Comparison of ENCODE assay signal across 8 cellular contexts in the genomic region with DNA sequence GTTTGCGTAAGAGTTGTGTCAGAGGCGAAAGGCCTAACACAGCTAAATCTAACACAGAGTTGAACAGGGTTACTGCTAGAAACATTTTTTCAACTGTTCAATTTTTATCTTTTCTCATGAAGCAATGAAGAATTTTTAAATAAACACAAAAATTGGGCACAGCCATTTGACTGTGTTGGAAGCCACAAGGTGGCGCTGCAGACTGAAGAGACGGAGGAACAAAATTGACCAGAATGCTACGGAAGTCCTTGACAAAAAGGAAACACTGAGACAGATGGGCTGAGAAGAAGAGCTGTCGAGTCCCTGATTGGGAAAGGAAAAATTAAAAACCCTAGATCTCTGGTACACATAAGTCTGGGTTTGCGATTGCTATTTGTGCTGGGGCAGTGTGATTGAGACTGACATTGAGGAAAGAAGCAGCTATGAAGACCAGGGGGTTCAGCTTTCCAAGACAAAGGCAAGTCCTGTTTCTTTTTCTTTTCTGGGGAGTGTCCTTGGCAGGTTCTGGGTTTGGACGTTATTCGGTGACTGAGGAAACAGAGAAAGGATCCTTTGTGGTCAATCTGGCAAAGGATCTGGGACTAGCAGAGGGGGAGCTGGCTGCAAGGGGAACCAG. TPM values are rescaled to one million over a fixed set of nuclear protein-coding genes. Genes with fewer than 3 reads are reported as not detected.
DNase-seq lines count a peak whose midpoint lies in the region; ATAC-seq, FAIRE-seq and TF ChIP-seq lines count a peak whose summit lies in the region.

PCDHB9 (plus strand) TSS at position 265 of the 616 bp plus-strand sequence; CDS start at position 423, 158 bp downstream.

- no CpG with 5 or more reads among the region's 9 CpGs for WGBS in H9 (ENCODE audit: extremely low coverage, insufficient read length, low lambda C conversion rate)
- WGBS in H1 (ENCODE audit: extremely low coverage in 1 of 2, insufficient coverage in 1 of 2, insufficient read length in 1 of 2, insufficient replicate concordance in 2 of 2, low coverage in 1 of 2, low lambda C conversion rate in 2 of 2, missing lambda C conversion rate in 1 of 2), 2 experiments, result 37% methylated on average over 7 of the region's 9 CpGs; no CpG with 5 or more reads in 1 of the 2 experiments
- 16 to 21% (median 21%) methylated on average over 9 of the region's 9 CpGs for WGBS in spleen, 5 donors

- peak in 1 of 10 experiments; percentile 7 for DNase-seq in CD4-positive, alpha-beta T cell
- DNase-seq in H9 (peak; percentile 59), Panc1 (ENCODE audit: low read depth, low spot score) (no peak), H1 (ENCODE audit: low read depth in 1 of 2, low spot score in 2 of 2) (peak in 1 of 2 experiments; percentile 80), spleen (no peak), globus pallidus (ENCODE audit: low spot score) (no peak)

- H3K36me3 ChIP-seq in Panc1 (ENCODE audit: control insufficient read depth, insufficient read depth, low read length) (no peaks in the 10 kb centered on the region), H1 (ENCODE audit: control insufficient read depth in 2 of 4, insufficient read depth in 4 of 4, low read length in 3 of 4) (no peaks in the 10 kb centered on the region), spleen (no peaks in the 10 kb centered on the region)

- H3K4me3 Mint-ChIP-seq in CD4-positive, alpha-beta T cell, result peak within 1 kb of the TSS; percentile 59
- H3K4me3 Mint-ChIP-seq in H9, result peak within 1 kb of the TSS in 1 of 2 experiments; percentile 50; a peak in 2 of 5 replicates

- peaks cover 83% of the 10 kb centered on the region for H3K27me3 Mint-ChIP-seq in CD4-positive, alpha-beta T cell
- no peaks in the 10 kb centered on the region; the same call in none of the 2 replicates for H3K27me3 Mint-ChIP-seq in H9 (ENCODE audit: low read depth)

- no peak within 1 kb of the TSS for H3T11ph ChIP-seq in H9 (ENCODE audit: low read length)

- H3K23ac ChIP-seq in H9 (ENCODE audit: insufficient read length, low read depth, low read length), result no peak within 1 kb of the TSS
- H3K23ac ChIP-seq in H1 (ENCODE audit: insufficient read length), result no peak within 1 kb of the TSS

- H3K27me3 ChIP-seq in CD4-positive, alpha-beta T cell (ENCODE audit: control insufficient read depth, insufficient read depth, low read length), result peaks cover 28% of the 10 kb centered on the region
- H3K27me3 ChIP-seq in H9 (ENCODE audit: insufficient read depth, low read length), result no peaks in the 10 kb centered on the region
- peaks cover 2% of the 10 kb centered on the region for H3K27me3 ChIP-seq in Panc1 (ENCODE audit: control insufficient read depth, insufficient read depth, low read length)
- no peaks in the 10 kb centered on the region for H3K27me3 ChIP-seq in H1 (replicated peaks in 1 of 4; ENCODE audit: control insufficient read depth in 3 of 4, extremely low read depth in 1 of 4, insufficient read depth in 3 of 4, low read length in 3 of 4)
- H3K27me3 ChIP-seq in spleen (replicated peaks in 1 of 7), result peaks cover 0 to 85% (median 0%) of the 10 kb centered on the region in 7 donors

- H3K79me1 ChIP-seq in H9 (ENCODE audit: insufficient read depth, low read depth, low read length, poor library complexity, severe bottlenecking), result no peaks in the 10 kb centered on the region
- H3K79me1 ChIP-seq in H1 (ENCODE audit: low read depth, low read length), result no peaks in the 10 kb centered on the region

- H3K9me3 Mint-ChIP-seq in CD4-positive, alpha-beta T cell, result peaks cover 13% of the 10 kb centered on the region
- H3K9me3 Mint-ChIP-seq in H9, result peaks cover 29 to 35% of the 10 kb centered on the region in 2 experiments

- TF ChIP-seq POLR2A in H1 (IDR thresholded peaks at IDR 0.05; ENCODE audit: control extremely low read depth in 1 of 2, low read depth in 2 of 2, low read length in 2 of 2), result no peak
- no peak for TF ChIP-seq POLR2A in spleen (IDR thresholded peaks at IDR 0.05)

- H3K27ac Mint-ChIP-seq in CD4-positive, alpha-beta T cell, result no peak within 1 kb of the TSS
- peak within 1 kb of the TSS in 1 of 3 experiments; percentile 89; a peak in 1 of 7 replicates for H3K27ac Mint-ChIP-seq in H9

- no peak within 1 kb of the TSS for H4K5ac ChIP-seq in H9 (ENCODE audit: insufficient read length, low read depth, low read length)
- H4K5ac ChIP-seq in H1 (ENCODE audit: insufficient read length, low read depth, low read length), result no peak within 1 kb of the TSS

- no peak within 1 kb of the TSS for H3K9ac ChIP-seq in H9 (ENCODE audit: extremely low read depth, insufficient read length, low read length)
- H3K9ac ChIP-seq in H1 (replicated peaks in 1 of 4; ENCODE audit: extremely low read depth in 1 of 4, low read depth in 3 of 4, low read length in 3 of 4), result peak within 1 kb of the TSS in 1 of 4 experiments; percentile 45; a peak in 1 of 7 replicates

- H3K4me1 Mint-ChIP-seq in CD4-positive, alpha-beta T cell (ENCODE audit: low read depth), result peaks cover 6% of the 10 kb centered on the region
- H3K4me1 Mint-ChIP-seq in H9, result peaks cover 7 to 15% of the 10 kb centered on the region in 2 experiments

- peak; percentile 52 to 61 for TF ChIP-seq RAD21 in H1 (IDR thresholded peaks at IDR 0.05 in 1 of 2, conservative IDR thresholded peaks at IDR 0.05 in 1 of 2; ENCODE audit: low read depth in 2 of 2, low read length in 2 of 2)

- BruUV-seq in Panc1 (replicated peaks; lab: Mats Ljungman, UMichigan), result no TSS peak

- H3K18ac ChIP-seq in H9 (ENCODE audit: insufficient read length, low read depth, low read length) (no peak within 1 kb of the TSS), H1 (ENCODE audit: extremely low read depth, low read length) (no peak within 1 kb of the TSS)

- H3K79me2 ChIP-seq in H9 (ENCODE audit: insufficient read depth, low read length) (no peaks in the 10 kb centered on the region), H1 (ENCODE audit: control insufficient read depth in 1 of 2, insufficient read depth in 2 of 2, low read length in 2 of 2) (no peaks in the 10 kb centered on the region)

- H3K4ac ChIP-seq in H9 (ENCODE audit: low read depth, low read length) (no peak within 1 kb of the TSS), H1 (replicated peaks; ENCODE audit: insufficient read length, low read depth, low read length) (no peak within 1 kb of the TSS)

- no peak for ATAC-seq in CD4-positive, alpha-beta T cell (ENCODE audit: poor library complexity)
- ATAC-seq in Panc1 (peak; percentile 92), GM19328 (IDR thresholded peaks at IDR 0.05; ENCODE audit: unreplicated experiment) (no peak), HG03097 (IDR thresholded peaks at IDR 0.05; ENCODE audit: low FRiP score, unreplicated experiment) (no peak)

- no peak within 1 kb of the TSS for H2BK5ac ChIP-seq in H9 (ENCODE audit: insufficient read length, low read length)
- no peak within 1 kb of the TSS for H2BK5ac ChIP-seq in H1 (ENCODE audit: low read depth, low read length)

- no peaks in the 10 kb centered on the region for H3K23me2 ChIP-seq in H9 (ENCODE audit: insufficient read length, low read depth, low read length, poor library complexity, severe bottlenecking)
- no peaks in the 10 kb centered on the region for H3K23me2 ChIP-seq in H1 (ENCODE audit: low read depth, low read length)

- H4K20me1 ChIP-seq in H9 (ENCODE audit: control insufficient read depth, insufficient read depth, insufficient read length) (no peaks in the 10 kb centered on the region), H1 (replicated peaks in 1 of 2; ENCODE audit: control insufficient read depth in 1 of 2, insufficient read depth in 2 of 2, low read length in 2 of 2) (no peaks in the 10 kb centered on the region)

- no peak within 1 kb of the TSS for H2AK5ac ChIP-seq in H9 (ENCODE audit: insufficient read length, low read length)
- no peak within 1 kb of the TSS for H2AK5ac ChIP-seq in H1 (ENCODE audit: low read depth, low read length)

- H3K4me3 ChIP-seq in Panc1 (ENCODE audit: low read depth in 2 of 2, low read length in 2 of 2), result peak within 1 kb of the TSS; percentile 39 to 62
- peak within 1 kb of the TSS in 2 of 4 experiments; percentile 11 to 27; a peak in 1 of 8 replicates for H3K4me3 ChIP-seq in H1 (ENCODE audit: extremely low read depth in 1 of 4, insufficient read depth in 2 of 4, low read depth in 3 of 4, low read length in 4 of 4)
- H3K4me3 ChIP-seq in spleen, result peak within 1 kb of the TSS in 1 of 8 donors; percentile 45

- H3K27ac ChIP-seq in CD4-positive, alpha-beta T cell (ENCODE audit: low read depth, low read length), result no peak within 1 kb of the TSS
- H3K27ac ChIP-seq in H9 (ENCODE audit: insufficient read length, low read depth, low read length), result no peak within 1 kb of the TSS
- H3K27ac ChIP-seq in Panc1 (ENCODE audit: low read length), result peak within 1 kb of the TSS; percentile 48; the same call in 1 of the 2 replicates
- H3K27ac ChIP-seq in H1 (ENCODE audit: low read depth, low read length), result no peak within 1 kb of the TSS
- no peak within 1 kb of the TSS for H3K27ac ChIP-seq in spleen

- H3K56ac ChIP-seq in H9 (ENCODE audit: insufficient read length, low read depth, low read length) (no peak within 1 kb of the TSS), H1 (replicated peaks; ENCODE audit: insufficient read length, low read depth, low read length) (no peak within 1 kb of the TSS)

- no peak within 1 kb of the TSS for H3K4me2 ChIP-seq in H9 (ENCODE audit: insufficient read depth, insufficient read length, low read length)
- H3K4me2 ChIP-seq in H1 (ENCODE audit: insufficient read depth in 1 of 2, low read depth in 2 of 2, low read length in 2 of 2), result peak within 1 kb of the TSS in 1 of 2 experiments; percentile 30; a peak in 2 of 4 replicates

- H2BK15ac ChIP-seq in H9 (ENCODE audit: low read depth, low read length), result no peak within 1 kb of the TSS
- no peak within 1 kb of the TSS for H2BK15ac ChIP-seq in H1 (ENCODE audit: low read length)

- CTCF ChIA-PET in CD4-positive, alpha-beta T cell (lab: Charles Lee), result interaction anchor here (1.6 kb wide), 1 partner anchor 10 kb away, joined by 3 read pairs; no protein-coding TSS in a partner anchor
- CTCF ChIA-PET in Panc1 (lab: Charles Lee) (interaction anchor here (0.6 to 1.9 kb wide), 6 partner anchors 9 to 101 kb away, joined by 3 to 9 read pairs (median 4); partner anchors contain the start of genes PCDHB14 and PCDHB2), H1 (lab: Charles Lee; ENCODE audit: partially characterized antibody) (interaction anchor here (0.6 to 3.8 kb wide), 63 partner anchors 8 to 380 kb away, joined by 3 to 39 read pairs (median 4); partner anchors contain the start of genes PCDHB11, PCDHB12, PCDHB14 and PCDHB15)

- FAIRE-seq in H1 (lab: Jason Lieb, UNC), result peak; percentile 90

- no peak within 1 kb of the TSS for H2BK20ac ChIP-seq in H9 (ENCODE audit: low read depth, low read length, poor library complexity, severe bottlenecking)
- no peak within 1 kb of the TSS for H2BK20ac ChIP-seq in H1 (ENCODE audit: low read length)

- H4K8ac ChIP-seq in H9 (replicated peaks; ENCODE audit: insufficient read length, low read depth, low read length), result no peak within 1 kb of the TSS
- H4K8ac ChIP-seq in H1 (ENCODE audit: extremely low read depth, insufficient read depth, low read length), result no peak within 1 kb of the TSS

- peak within 1 kb of the TSS; percentile 94 for H2AFZ ChIP-seq in H9 (ENCODE audit: low read length)
- H2AFZ ChIP-seq in H1 (ENCODE audit: low read length), result peak within 1 kb of the TSS; percentile 98

- H3K4me1 ChIP-seq in H9 (ENCODE audit: insufficient read depth, low read length), result no peaks in the 10 kb centered on the region
- no peaks in the 10 kb centered on the region for H3K4me1 ChIP-seq in Panc1 (ENCODE audit: control insufficient read depth, insufficient read depth, low read length)
- 0 out of 7 replicates have a peak, but pooled peaks cover 0 to 2% (median 0%) of the 10 kb centered on the region in 4 experiments for H3K4me1 ChIP-seq in H1 (replicated peaks in 1 of 4; ENCODE audit: control insufficient read depth in 3 of 4, insufficient read depth in 4 of 4, low read length in 3 of 4)
- no peaks in the 10 kb centered on the region for H3K4me1 ChIP-seq in spleen

- no peak within 1 kb of the TSS for H4K91ac ChIP-seq in H9 (ENCODE audit: insufficient read length, low read depth, low read length)
- H4K91ac ChIP-seq in H1 (replicated peaks; ENCODE audit: insufficient read length, low read length), result no peak within 1 kb of the TSS

- peaks cover 17% of the 10 kb centered on the region for H3K9me3 ChIP-seq in CD4-positive, alpha-beta T cell (ENCODE audit: control insufficient read depth, low read length)
- H3K9me3 ChIP-seq in H9 (ENCODE audit: control insufficient read depth, low read depth, low read length) (no peaks in the 10 kb centered on the region), Panc1 (ENCODE audit: control insufficient read depth, insufficient read depth, low read depth, low read length) (no peaks in the 10 kb centered on the region), H1 (ENCODE audit: insufficient read depth in 2 of 2, low read depth in 1 of 2, low read length in 1 of 2) (peaks cover 0 to 3% of the 10 kb centered on the region in 2 experiments; a peak in 1 of 4 replicates), spleen (peaks cover 0 to 85% (median 64%) of the 10 kb centered on the region in 8 donors)

- H3K14ac ChIP-seq in H9 (ENCODE audit: insufficient read depth, low read length) (no peak within 1 kb of the TSS), H1 (ENCODE audit: insufficient read length) (no peak within 1 kb of the TSS)

- H3K36me3 Mint-ChIP-seq in CD4-positive, alpha-beta T cell (ENCODE audit: low read depth), result peaks cover 18% of the 10 kb centered on the region
- H3K36me3 Mint-ChIP-seq in H9 (ENCODE audit: insufficient read depth in 1 of 3, low read depth in 3 of 3), result peaks cover 13 to 33% (median 17%) of the 10 kb centered on the region in 3 experiments

- intact Hi-C loops in CD4-positive, alpha-beta T cell (cut with DNase I, micrococcal nuclease), result no loop called here
- intact Hi-C loops in Panc1 (cut with micrococcal nuclease; ENCODE audit: unreplicated experiment) (no loop called here), spleen (cut with DNase I; ENCODE audit: low total_unique reads) (no loop called here)

- TF ChIP-seq CTCF in CD4-positive, alpha-beta T cell (IDR thresholded peaks at IDR 0.05), result peak; percentile 21
- peak; percentile 88 for TF ChIP-seq CTCF in H9 (conservative IDR thresholded peaks at IDR 0.05)
- peak; percentile 89 for TF ChIP-seq CTCF in Panc1 (IDR thresholded peaks at IDR 0.05)
- peak; percentile 53 to 83 (median 81) for TF ChIP-seq CTCF in H1 (IDR thresholded peaks at IDR 0.05; ENCODE audit: control extremely low read depth in 1 of 3, insufficient read depth in 1 of 3, low read depth in 1 of 3, low read length in 3 of 3)
- TF ChIP-seq CTCF in spleen (IDR thresholded peaks at IDR 0.05 in 8 of 11, conservative IDR thresholded peaks at IDR 0.05 in 3 of 11), result peak in 6 of 11 experiments; percentile 16 to 50 (median 37)

- POLR2A ChIA-PET in CD4-positive, alpha-beta T cell (lab: Charles Lee), result no interaction called here
- POLR2A ChIA-PET in Panc1 (lab: Charles Lee) (no interaction called here), H1 (lab: Charles Lee; ENCODE audit: partially characterized antibody) (interaction anchor here (0.7 kb wide), 1 partner anchor 8 kb away, joined by 3 read pairs; no protein-coding TSS in a partner anchor)

- in situ Hi-C loops in Panc1 (cut with HindIII; ENCODE audit: low pct_unique_long_range_greater_than_20kb, low sequenced_read_pairs), result loop anchor here (25.0 kb wide), 2 partner anchors 100 to 150 kb away; partner anchors contain the start of genes PCDHB2, PCDHGA1, PCDHGA2 and PCDHGA3

- no peak within 1 kb of the TSS for H2BK120ac ChIP-seq in H9 (ENCODE audit: low read depth, low read length, poor library complexity, severe bottlenecking)
- H2BK120ac ChIP-seq in H1 (replicated peaks; ENCODE audit: low read depth, low read length), result no peak within 1 kb of the TSS

- H2BK12ac ChIP-seq in H9 (ENCODE audit: insufficient read length, low read depth, low read length) (no peak within 1 kb of the TSS), H1 (ENCODE audit: low read depth, low read length) (no peak within 1 kb of the TSS)

- TF ChIP-seq EP300 in H1 (IDR thresholded peaks at IDR 0.05; ENCODE audit: borderline replicate concordance in 1 of 2, low read depth in 2 of 2, low read length in 2 of 2), result no peak

RNA-seq across cellular contexts. Expression of gene PCDHB9, which starts in this region (rescaled TPM):
- not detected for total RNA-seq in CD4-positive, alpha-beta T cell
- total RNA-seq in H9 (2021), result 2.6 and 2.9 TPM in 2 replicates
- total RNA-seq in Panc1 (2021; ENCODE audit: unreplicated experiment), result 1.8 TPM
- 3.7 TPM for polyA plus RNA-seq in Panc1 (2012; ENCODE audit: insufficient read length)
- total RNA-seq in H1 (2021; fragmentation: NEBNext Ultra II Directional; extraction: Animal tissue kit (Norgen Biotek cat#: 25700)), result 1.6 and 3.8 TPM in 2 replicates
- polyA plus RNA-seq in H1 (2011; rRNA removed), result 0.68 and 0.88 TPM in 2 replicates
- polyA plus RNA-seq in H1 (2011; cell fraction: cytosol; rRNA removed), result 1.2 TPM
- 1.6 TPM for polyA plus RNA-seq in H1 (2011; cell fraction: nucleus; rRNA removed)
- polyA plus RNA-seq in H1 (2012, experiment 1 of 2), result 0.33 to 1.1 TPM (median 0.91 TPM) in 4 replicates
- polyA plus RNA-seq in H1 (2012, experiment 2 of 2), result 0.28 TPM
- polyA plus RNA-seq in H1 (2013, experiment 1 of 2), result 2.9 TPM
- 2.1 TPM for polyA plus RNA-seq in H1 (2013, experiment 2 of 2)
- polyA minus RNA-seq in H1 (2011; rRNA and poly(A)+ RNA removed), result 1.5 and 1.7 TPM in 2 replicates
- polyA minus RNA-seq in H1 (2011; cell fraction: cytosol; rRNA and poly(A)+ RNA removed), result 1.8 TPM
- polyA minus RNA-seq in H1 (2011; cell fraction: nucleus; rRNA and poly(A)+ RNA removed), result 3.3 TPM
- total RNA-seq in spleen, result 1 to 10 TPM in 5 of 7 donors, under 1 TPM in 2; 0.40 to 4.9 (median 1.5) TPM
- polyA plus RNA-seq in spleen, result under 1 TPM; 0.06 to 0.19 (median 0.09) TPM

Comparison
In these comparisons a context has a peak if more than half of its experiments do, and no peak if none do; other contexts are left out.
1. CTCF ChIP-seq: peak in every context shown above with its lines; median percentile 89 in Panc1; 88 in H9; 81 in H1; 37 in spleen; 21 in CD4-positive, alpha-beta T cell.